Comparison of ENCODE assay signal across 9 cellular contexts in the genomic region with DNA sequence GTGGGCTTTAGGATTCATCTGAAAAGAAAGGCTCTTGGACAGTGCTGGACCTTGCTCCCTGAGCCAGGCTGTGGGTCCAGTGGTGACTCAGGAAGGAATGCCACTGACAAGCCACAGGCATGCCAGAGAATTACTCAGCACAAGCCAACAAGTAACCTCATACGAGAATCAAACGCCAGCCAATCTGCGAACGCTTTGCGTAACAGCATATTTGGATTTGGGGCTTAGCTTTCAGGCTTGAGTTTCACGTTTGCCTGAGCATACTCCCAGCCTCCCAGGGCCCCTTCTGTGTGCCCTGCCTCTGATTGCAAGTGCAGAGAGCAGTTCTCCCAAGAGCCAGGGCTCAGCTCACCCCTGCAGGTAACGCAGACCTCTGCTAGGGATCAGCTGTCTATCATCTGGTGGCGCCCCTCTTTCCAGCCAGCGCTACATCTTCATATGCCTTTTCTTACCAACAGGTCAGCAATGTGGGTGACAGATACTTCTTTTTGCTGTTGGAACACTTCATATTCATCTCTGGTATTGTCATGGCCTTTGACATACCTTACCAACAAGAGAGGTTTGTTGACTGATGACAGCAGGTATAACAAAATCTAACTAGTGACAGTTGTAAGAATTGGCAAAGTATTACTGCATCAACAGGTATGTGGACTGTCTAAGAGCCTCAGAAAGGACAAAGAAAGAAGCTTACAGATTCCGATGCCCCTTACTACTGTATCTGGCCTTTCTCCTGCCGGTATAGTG. TPM values are rescaled to one million over a fixed set of nuclear protein-coding genes. Genes with fewer than 3 reads are reported as not detected.
DNase-seq lines count a peak whose midpoint lies in the region; ATAC-seq and TF ChIP-seq lines count a peak whose summit lies in the region.
"Had no signal": no experiment of that assay in that cellular context is flagged by ENCODE, and none has a peak within 500 bp of the region (broad histone marks: within the 10 kb centered on the region; RNA-seq: fewer than 3 reads in every experiment).

No MANE protein-coding gene starts in this region.

- intact Hi-C loops in body of pancreas (cut with DNase I): no loop called here

- TF ChIP-seq POLR2A in body of pancreas (IDR thresholded peaks at IDR 0.05): peak in 1 of 3 donors; percentile 62

- H3K9me3 ChIP-seq in body of pancreas: no peaks in the 10 kb centered on the region

- H3K4me3 ChIP-seq in body of pancreas: no peak overlapping the region

- 46 to 48% methylated on average over 11 of the region's 11 CpGs for WGBS in body of pancreas, 2 donors

- H3K36me3 ChIP-seq in body of pancreas (replicated peaks in 1 of 2; ENCODE audit: insufficient read depth in 1 of 2, low read depth in 2 of 2): no peaks in the 10 kb centered on the region

- H3K4me1 ChIP-seq in body of pancreas: peaks cover 55% of the 10 kb centered on the region

- H3K27ac ChIP-seq in body of pancreas: peak overlapping the region; percentile 68 to 82 (median 79)

- DNase-seq in HS-27A (ENCODE audit: low read depth) (peak; percentile 91), body of pancreas (peak; percentile 84 to 94 (median 92)), iris pigment epithelial cell (ENCODE audit: low read depth) (peak; percentile 100), smooth muscle cell of the brain vasculature (ENCODE audit: low read depth, low spot score) (peak; percentile 92)
- DNase-seq: NCI-H524 treated with DMSO at 0.1 percent for 48 hours had no signal

- no peak for TF ChIP-seq CTCF in body of pancreas (IDR thresholded peaks at IDR 0.05)

- ATAC-seq in body of pancreas: peak; percentile 90
- no peak for ATAC-seq in HG02938 (IDR thresholded peaks at IDR 0.05; ENCODE audit: unreplicated experiment)
- ATAC-seq in GM21717 (IDR thresholded peaks at IDR 0.05; ENCODE audit: unreplicated experiment): no peak
- no peak for ATAC-seq in GM21367 (IDR thresholded peaks at IDR 0.05; ENCODE audit: unreplicated experiment)
- ATAC-seq in HG03025 (IDR thresholded peaks at IDR 0.05; ENCODE audit: low FRiP score, unreplicated experiment): no peak

- no peaks in the 10 kb centered on the region for H3K27me3 ChIP-seq in body of pancreas

RNA-seq across cellular contexts. Expression of a gene that starts 30.1 kb away (rescaled TPM):
- total RNA-seq in body of pancreas: 1 to 10 TPM; 5.9 to 8.8 TPM
